9 cellular contexts compared by ENCODE assay signal in the genomic region with DNA sequence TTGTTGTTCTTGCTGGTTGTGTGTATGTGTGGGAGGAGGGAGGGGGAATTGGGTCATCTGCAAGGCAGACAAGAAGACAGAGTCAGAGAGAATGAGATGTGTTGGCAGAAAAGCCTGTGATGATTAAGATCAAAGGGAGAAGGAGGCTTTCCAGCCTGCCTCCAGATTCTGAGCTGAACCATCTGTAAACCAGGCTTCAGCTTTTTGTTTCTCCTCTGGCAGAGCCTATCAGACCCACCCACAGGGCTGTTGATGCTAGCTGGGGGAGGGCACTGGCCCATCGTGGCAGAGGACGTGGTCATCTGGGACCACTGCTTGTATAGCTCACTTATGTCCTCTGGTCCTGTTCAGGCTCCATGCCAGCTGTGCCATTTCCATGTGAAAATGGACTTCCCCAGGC. TPM values are rescaled to one million over a fixed set of nuclear protein-coding genes. Genes with fewer than 3 reads are reported as not detected.
DNase-seq lines count a peak whose midpoint lies in the region; ATAC-seq, FAIRE-seq and TF ChIP-seq lines count a peak whose summit lies in the region.
"Had no signal": no experiment of that assay in that cellular context is flagged by ENCODE, and none has a peak within 500 bp of the region (broad histone marks: within the 10 kb centered on the region; RNA-seq: fewer than 3 reads in every experiment).

No MANE protein-coding gene starts in this region.

- no peak overlapping the region for H3K9ac ChIP-seq in colonic mucosa (ENCODE audit: low read depth in 2 of 2, low read length in 2 of 2)

- peaks cover 5% of the 10 kb centered on the region for H3K9me3 Mint-ChIP-seq in nephron

- H3K4me3 Mint-ChIP-seq in nephron = peak overlapping the region; percentile 13 to 33 (median 13)

- H3K27ac Mint-ChIP-seq in nephron = peak overlapping the region; percentile 95 to 97 (median 96)

- H3K4me1 Mint-ChIP-seq in nephron = peaks cover 59% of the 10 kb centered on the region

- no peaks in the 10 kb centered on the region for H3K27me3 Mint-ChIP-seq in nephron (ENCODE audit: low read depth)

- H3K36me3 ChIP-seq in bronchial epithelial cell (ENCODE audit: control insufficient read depth, insufficient read depth, low read length) (no peaks in the 10 kb centered on the region), colonic mucosa (no peaks in the 10 kb centered on the region)
- H3K36me3 ChIP-seq: neutrophil had no signal

- no peaks in the 10 kb centered on the region for H3K9me3 ChIP-seq in colonic mucosa
- H3K9me3 ChIP-seq: neutrophil had no signal

- peaks cover 4% of the 10 kb centered on the region for H3K36me3 Mint-ChIP-seq in nephron (ENCODE audit: low read depth)

- intact Hi-C loops in colonic mucosa (cut with DNase I) = no loop called here

- no peak for TF ChIP-seq CTCF in bronchial epithelial cell (IDR thresholded peaks at IDR 0.05; ENCODE audit: insufficient read depth, low read length, severe bottlenecking)
- TF ChIP-seq CTCF in nephron (IDR thresholded peaks at IDR 0.05; ENCODE audit: unreplicated experiment in 3 of 3) = no peak
- TF ChIP-seq CTCF in colonic mucosa (IDR thresholded peaks at IDR 0.05) = no peak

- no peak overlapping the region for H3K27ac ChIP-seq in colonic mucosa
- H3K27ac ChIP-seq: neutrophil had no signal

- H3K4me1 ChIP-seq in colonic mucosa = no peaks in the 10 kb centered on the region

- peak; percentile 79 for ATAC-seq in SK-N-SH treated with all-trans-retinoic acid at 6 μM for 48 hours
- ATAC-seq in GM19452 (IDR thresholded peaks at IDR 0.05; ENCODE audit: unreplicated experiment) = no peak

- no peaks in the 10 kb centered on the region for H3K27me3 ChIP-seq in bronchial epithelial cell (ENCODE audit: control insufficient read depth, insufficient read depth, low read length)
- H3K27me3 ChIP-seq in colonic mucosa = no peaks in the 10 kb centered on the region
- H3K27me3 ChIP-seq: neutrophil had no signal

- DNase-seq in AG20443 (ENCODE audit: low spot score) = peak; percentile 73
- peak; percentile 45 for DNase-seq in bronchial epithelial cell (ENCODE audit: low read depth)
- no peak for DNase-seq in colonic mucosa
- no peak for DNase-seq in activated gamma-delta T cell (lab: John Stamatoyannopoulos, UW)
- no peak for DNase-seq in DMS114 treated with DMSO at 0.1 percent for 48 hours (lab: John Stamatoyannopoulos, UW; ENCODE audit: unreplicated experiment)

- no peak overlapping the region for H3K4me3 ChIP-seq in bronchial epithelial cell (ENCODE audit: low read depth, low read length)
- H3K4me3 ChIP-seq in colonic mucosa = no peak overlapping the region

- FAIRE-seq in bronchial epithelial cell (lab: Jason Lieb, UNC) = peak; percentile 36

TF ChIP-seq in SK-N-SH treated with all-trans-retinoic acid at 6 μM for 48 hours, 23 proteins besides CTCF, POLR2A, EP300 and RAD21:
- TF ChIP-seq TCF4 (CRISPR knock-in tag; IDR thresholded peaks at IDR 0.05; ENCODE audit: borderline replicate concordance) (peak; percentile 65; the same call in 1 of the 2 replicates), TSHZ2 (CRISPR knock-in tag; IDR thresholded peaks at IDR 0.05) (peak; percentile 23; the same call in 1 of the 2 replicates), ZNF70 (CRISPR knock-in tag; IDR thresholded peaks at IDR 0.05) (no peak)

RNA-seq across cellular contexts. Expression of gene COL6A3, which starts 27.6 kb away (rescaled TPM):
- 0.64 and 16.6 TPM in 2 replicates for total RNA-seq in bronchial epithelial cell
- 10 to 100 TPM; 28.4 to 80.9 TPM for total RNA-seq in colonic mucosa

RNA-seq across cellular contexts. Expression of gene MLPH, which starts 45.4 kb away (rescaled TPM):
- 6.6 and 14.7 TPM in 2 replicates for total RNA-seq in bronchial epithelial cell
- 100 to 1,000 TPM in 1 of 2 donors, 10 to 100 TPM in 1; 87.9 to 111 TPM for total RNA-seq in colonic mucosa

Comparison
In these comparisons a context has a peak if more than half of its experiments do, and no peak if none do; other contexts are left out.
1. DNase-seq: peak in AG20443 (single experiment) and bronchial epithelial cell (single experiment); none in colonic mucosa (single experiment), activated gamma-delta T cell (single experiment) and DMS114 treated with DMSO at 0.1 percent for 48 hours (single experiment).